Comparison of ENCODE assay signal across 1 cellular context in genomic region chr7:143369678-143370651, GRCh38.
TF ChIP-seq lines count a peak whose summit lies in the region.

No MANE protein-coding gene starts in this region.

TF ChIP-seq in endothelial cell of umbilical vein, 7 proteins besides CTCF, POLR2A, EP300 and RAD21:
- TF ChIP-seq MYC (IDR thresholded peaks at IDR 0.05; ENCODE audit: low read depth, low read length) (no peak), FOS (IDR thresholded peaks at IDR 0.05; ENCODE audit: borderline replicate concordance, insufficient read depth, low read length) (no peak), EZH2 (IDR thresholded peaks at IDR 0.05; ENCODE audit: borderline replicate concordance, low read depth, low read length, severe bottlenecking) (no peak), POLR2AphosphoS5 (IDR thresholded peaks at IDR 0.05; ENCODE audit: insufficient read depth, low read depth, low read length) (no peak), GATA2 (IDR thresholded peaks at IDR 0.05; ENCODE audit: insufficient read depth, insufficient read length, low read depth, low read length) (peak; percentile 33)
- TF ChIP-seq, protein P1, sequence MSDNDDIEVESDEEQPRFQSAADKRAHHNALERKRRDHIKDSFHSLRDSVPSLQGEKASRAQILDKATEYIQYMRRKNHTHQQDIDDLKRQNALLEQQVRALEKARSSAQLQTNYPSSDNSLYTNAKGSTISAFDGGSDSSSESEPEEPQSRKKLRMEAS (IDR thresholded peaks at IDR 0.05; ENCODE audit: insufficient read depth, insufficient read length) = no peak
